In genomic region chr1:29883360-29883759, GRCh38 we compare ENCODE assay signal across 32 cellular contexts.
"Had no signal": no experiment of that assay in that cellular context is flagged by ENCODE, and none has a peak within 500 bp of the region (broad histone marks: within the 10 kb centered on the region; RNA-seq: fewer than 3 reads in every experiment).

No MANE protein-coding gene starts in this region.

- H3K4me3 Mint-ChIP-seq: immature natural killer cell; naive thymus-derived CD4-positive, alpha-beta T cell; natural killer cell treated with Interleukin-12 subunit alpha and Interleukin-12 subunit beta and Interleukin-15 and Interleukin-18, amount 100 ng/mL, for 72 hours; stimulated activated effector memory CD8-positive, alpha-beta T cell treated with anti-CD3 and anti-CD28 coated beads, Interleukin-12 subunit alpha, Interleukin-12 subunit beta, amount 100 ng/mL, for 72 hours; stimulated activated naive CD8-positive, alpha-beta T cell treated with anti-CD3 and anti-CD28 coated beads, Interleukin-15, Interleukin-2, amounts not matched to agents 100 ng/mL and 50 ng/mL, for 24 hours had no signal

- H3K4me1 ChIP-seq: left lung, lower lobe of right lung, pancreas, prostate gland, sigmoid colon, spleen, suprapubic skin, tibial artery, upper lobe of right lung had no signal

- H3K27ac Mint-ChIP-seq: immature natural killer cell; naive thymus-derived CD4-positive, alpha-beta T cell; natural killer cell treated with Interleukin-12 subunit alpha and Interleukin-12 subunit beta and Interleukin-15 and Interleukin-18, amount 100 ng/mL, for 72 hours; stimulated activated effector memory CD8-positive, alpha-beta T cell treated with anti-CD3 and anti-CD28 coated beads, Interleukin-12 subunit alpha, Interleukin-12 subunit beta, amount 100 ng/mL, for 72 hours; stimulated activated naive CD8-positive, alpha-beta T cell treated with anti-CD3 and anti-CD28 coated beads, Interleukin-15, Interleukin-2, amounts not matched to agents 100 ng/mL and 50 ng/mL, for 24 hours had no signal

- H3K4me1 Mint-ChIP-seq: immature natural killer cell; naive thymus-derived CD4-positive, alpha-beta T cell; stimulated activated effector memory CD8-positive, alpha-beta T cell treated with anti-CD3 and anti-CD28 coated beads, Interleukin-12 subunit alpha, Interleukin-12 subunit beta, amount 100 ng/mL, for 72 hours had no signal

- H3K36me3 Mint-ChIP-seq: immature natural killer cell; naive thymus-derived CD4-positive, alpha-beta T cell; natural killer cell treated with Interleukin-12 subunit alpha and Interleukin-12 subunit beta and Interleukin-15 and Interleukin-18, amount 100 ng/mL, for 72 hours; stimulated activated effector memory CD8-positive, alpha-beta T cell treated with anti-CD3 and anti-CD28 coated beads, Interleukin-12 subunit alpha, Interleukin-12 subunit beta, amount 100 ng/mL, for 72 hours had no signal

- H3K27me3 ChIP-seq: pancreas, upper lobe of right lung had no signal

- ATAC-seq: left colon; left lung; lower lobe of right lung; mucosa of descending colon; naive thymus-derived CD4-positive, alpha-beta T cell; pancreas; right cardiac atrium; upper lobe of right lung had no signal

- DNase-seq: hypothalamus; immature natural killer cell; kidney; left colon; left lung; lower lobe of right lung; mammary epithelial cell; mesenchymal stem cell; midbrain; mucosa of descending colon; naive thymus-derived CD4-positive, alpha-beta T cell; nucleus accumbens; pancreas; posterior cingulate gyrus; retina; sigmoid colon; small intestine; spleen; stimulated activated CD4-positive, alpha-beta T cell treated with anti-CD3 and anti-CD28 coated beads, Interleukin-4, amount 100 ng/mL, for 24 hours; stimulated activated naive CD4-positive, alpha-beta T cell; tibial artery; trophoblast cell; upper lobe of right lung had no signal

- FAIRE-seq: islet of Langerhans, kidney, pancreas, small intestine, urothelium cell line had no signal

- H3K36me3 ChIP-seq: left lung, lower lobe of right lung, pancreas, prostate gland, sigmoid colon, spleen, suprapubic skin, thoracic aorta, tibial artery, upper lobe of right lung had no signal

- H3K27ac ChIP-seq: left lung, lower lobe of right lung, pancreas, prostate gland, sigmoid colon, spleen, suprapubic skin, thoracic aorta, tibial artery, upper lobe of right lung had no signal

- H3K4me3 ChIP-seq: left lung, lower lobe of right lung, mucosa of descending colon, pancreas, prostate gland, sigmoid colon, spleen, suprapubic skin, thoracic aorta, tibial artery, upper lobe of right lung had no signal

- H3K9me3 Mint-ChIP-seq: immature natural killer cell; natural killer cell treated with Interleukin-12 subunit alpha and Interleukin-12 subunit beta and Interleukin-15 and Interleukin-18, amount 100 ng/mL, for 72 hours; stimulated activated effector memory CD8-positive, alpha-beta T cell treated with anti-CD3 and anti-CD28 coated beads, Interleukin-12 subunit alpha, Interleukin-12 subunit beta, amount 100 ng/mL, for 72 hours; stimulated activated naive CD8-positive, alpha-beta T cell treated with anti-CD3 and anti-CD28 coated beads, Interleukin-15, Interleukin-2, amounts not matched to agents 100 ng/mL and 50 ng/mL, for 24 hours had no signal

- H3K9me3 ChIP-seq: left lung, lower lobe of right lung, mucosa of descending colon, pancreas, prostate gland, sigmoid colon, spleen, suprapubic skin, thoracic aorta, tibial artery, upper lobe of right lung had no signal
